In the genomic region with DNA sequence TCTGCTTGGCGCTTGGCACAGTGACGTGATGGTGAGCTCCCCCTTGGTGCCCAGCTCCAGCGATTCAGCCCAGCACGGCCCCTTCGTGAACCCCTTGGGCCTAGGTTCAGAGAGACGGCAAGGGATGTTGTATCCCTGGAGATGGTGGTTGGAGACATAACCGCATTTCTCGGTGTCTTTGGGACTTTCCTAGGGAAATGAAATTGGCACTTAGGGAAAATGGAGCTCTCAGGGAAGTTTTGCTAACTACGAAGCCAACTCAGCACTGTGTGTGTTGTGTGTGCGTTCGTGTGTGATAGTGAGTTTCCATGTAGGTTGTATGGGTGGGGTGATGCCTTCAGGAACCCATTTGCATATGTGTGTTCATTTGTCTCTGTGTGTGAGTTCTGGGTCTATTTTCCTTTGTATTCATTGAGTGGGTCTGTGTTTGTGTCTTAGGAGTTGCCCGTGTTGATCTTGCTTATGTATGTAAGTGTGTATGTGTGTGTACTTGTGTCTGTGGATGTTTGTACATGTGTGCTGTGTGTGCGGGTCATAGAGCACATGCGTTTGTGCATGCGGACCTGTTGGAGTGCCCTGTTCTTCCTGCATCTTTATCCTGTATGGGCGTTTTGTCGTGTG, we compare ENCODE assay signal across 1 cellular context.
TF ChIP-seq lines count a peak whose summit lies in the region.

No MANE protein-coding gene starts in this region.

TF ChIP-seq in HepG2, 621 proteins besides CTCF, POLR2A, EP300 and RAD21 (continued from another document):
- TF ChIP-seq, protein P1, sequence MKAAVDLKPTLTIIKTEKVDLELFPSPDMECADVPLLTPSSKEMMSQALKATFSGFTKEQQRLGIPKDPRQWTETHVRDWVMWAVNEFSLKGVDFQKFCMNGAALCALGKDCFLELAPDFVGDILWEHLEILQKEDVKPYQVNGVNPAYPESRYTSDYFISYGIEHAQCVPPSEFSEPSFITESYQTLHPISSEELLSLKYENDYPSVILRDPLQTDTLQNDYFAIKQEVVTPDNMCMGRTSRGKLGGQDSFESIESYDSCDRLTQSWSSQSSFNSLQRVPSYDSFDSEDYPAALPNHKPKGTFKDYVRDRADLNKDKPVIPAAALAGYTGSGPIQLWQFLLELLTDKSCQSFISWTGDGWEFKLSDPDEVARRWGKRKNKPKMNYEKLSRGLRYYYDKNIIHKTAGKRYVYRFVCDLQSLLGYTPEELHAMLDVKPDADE (CRISPR knock-in tag; IDR thresholded peaks at IDR 0.05) = 0 out of 2 replicates have a peak, but pooled peaks have one; percentile 55
- TF ChIP-seq, protein P2, sequence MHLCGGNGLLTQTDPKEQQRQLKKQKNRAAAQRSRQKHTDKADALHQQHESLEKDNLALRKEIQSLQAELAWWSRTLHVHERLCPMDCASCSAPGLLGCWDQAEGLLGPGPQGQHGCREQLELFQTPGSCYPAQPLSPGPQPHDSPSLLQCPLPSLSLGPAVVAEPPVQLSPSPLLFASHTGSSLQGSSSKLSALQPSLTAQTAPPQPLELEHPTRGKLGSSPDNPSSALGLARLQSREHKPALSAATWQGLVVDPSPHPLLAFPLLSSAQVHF (CRISPR knock-in tag; IDR thresholded peaks at IDR 0.05) = 0 out of 2 replicates have a peak, but pooled peaks have one; percentile 53
- TF ChIP-seq ZNF746 (CRISPR knock-in tag; IDR thresholded peaks at IDR 0.05) (0 out of 2 replicates have a peak, but pooled peaks have one; percentile 25), ZFX (CRISPR knock-in tag; IDR thresholded peaks at IDR 0.05; ENCODE audit: low read depth) (no peak), TBX2 (CRISPR knock-in tag; IDR thresholded peaks at IDR 0.05; ENCODE audit: borderline replicate concordance) (0 out of 2 replicates have a peak, but pooled peaks have one; percentile 3), ZNF780A (CRISPR knock-in tag; IDR thresholded peaks at IDR 0.05) (no peak), TBP (CRISPR knock-in tag; IDR thresholded peaks at IDR 0.05) (0 out of 2 replicates have a peak, but pooled peaks have one; percentile 80), HIVEP1 (CRISPR knock-in tag; IDR thresholded peaks at IDR 0.05) (peak; percentile 62), MIER3 (CRISPR knock-in tag; IDR thresholded peaks at IDR 0.05; ENCODE audit: borderline replicate concordance) (no peak), TEAD3 (CRISPR knock-in tag; optimal IDR thresholded peaks at IDR 0.05; ENCODE audit: borderline replicate concordance) (no peak), ZNF431 (CRISPR knock-in tag; IDR thresholded peaks at IDR 0.05; ENCODE audit: borderline replicate concordance, low read depth) (no peak), ZFP82 (CRISPR knock-in tag; IDR thresholded peaks at IDR 0.05; ENCODE audit: borderline replicate concordance) (no peak)
- TF ChIP-seq, protein P3, sequence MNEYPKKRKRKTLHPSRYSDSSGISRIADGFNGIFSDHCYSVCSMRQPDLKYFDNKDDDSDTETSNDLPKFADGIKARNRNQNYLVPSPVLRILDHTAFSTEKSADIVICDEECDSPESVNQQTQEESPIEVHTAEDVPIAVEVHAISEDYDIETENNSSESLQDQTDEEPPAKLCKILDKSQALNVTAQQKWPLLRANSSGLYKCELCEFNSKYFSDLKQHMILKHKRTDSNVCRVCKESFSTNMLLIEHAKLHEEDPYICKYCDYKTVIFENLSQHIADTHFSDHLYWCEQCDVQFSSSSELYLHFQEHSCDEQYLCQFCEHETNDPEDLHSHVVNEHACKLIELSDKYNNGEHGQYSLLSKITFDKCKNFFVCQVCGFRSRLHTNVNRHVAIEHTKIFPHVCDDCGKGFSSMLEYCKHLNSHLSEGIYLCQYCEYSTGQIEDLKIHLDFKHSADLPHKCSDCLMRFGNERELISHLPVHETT (CRISPR knock-in tag; conservative IDR thresholded peaks at IDR 0.05) = no peak
- TF ChIP-seq, protein P4, sequence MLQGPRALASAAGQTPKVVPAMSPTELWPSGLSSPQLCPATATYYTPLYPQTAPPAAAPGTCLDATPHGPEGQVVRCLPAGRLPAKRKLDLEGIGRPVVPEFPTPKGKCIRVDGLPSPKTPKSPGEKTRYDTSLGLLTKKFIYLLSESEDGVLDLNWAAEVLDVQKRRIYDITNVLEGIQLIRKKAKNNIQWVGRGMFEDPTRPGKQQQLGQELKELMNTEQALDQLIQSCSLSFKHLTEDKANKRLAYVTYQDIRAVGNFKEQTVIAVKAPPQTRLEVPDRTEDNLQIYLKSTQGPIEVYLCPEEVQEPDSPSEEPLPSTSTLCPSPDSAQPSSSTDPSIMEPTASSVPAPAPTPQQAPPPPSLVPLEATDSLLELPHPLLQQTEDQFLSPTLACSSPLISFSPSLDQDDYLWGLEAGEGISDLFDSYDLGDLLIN (CRISPR knock-in tag; IDR thresholded peaks at IDR 0.05; ENCODE audit: borderline replicate concordance) = peak; percentile 64; the same call in 1 of the 2 replicates
- TF ChIP-seq, protein P5, sequence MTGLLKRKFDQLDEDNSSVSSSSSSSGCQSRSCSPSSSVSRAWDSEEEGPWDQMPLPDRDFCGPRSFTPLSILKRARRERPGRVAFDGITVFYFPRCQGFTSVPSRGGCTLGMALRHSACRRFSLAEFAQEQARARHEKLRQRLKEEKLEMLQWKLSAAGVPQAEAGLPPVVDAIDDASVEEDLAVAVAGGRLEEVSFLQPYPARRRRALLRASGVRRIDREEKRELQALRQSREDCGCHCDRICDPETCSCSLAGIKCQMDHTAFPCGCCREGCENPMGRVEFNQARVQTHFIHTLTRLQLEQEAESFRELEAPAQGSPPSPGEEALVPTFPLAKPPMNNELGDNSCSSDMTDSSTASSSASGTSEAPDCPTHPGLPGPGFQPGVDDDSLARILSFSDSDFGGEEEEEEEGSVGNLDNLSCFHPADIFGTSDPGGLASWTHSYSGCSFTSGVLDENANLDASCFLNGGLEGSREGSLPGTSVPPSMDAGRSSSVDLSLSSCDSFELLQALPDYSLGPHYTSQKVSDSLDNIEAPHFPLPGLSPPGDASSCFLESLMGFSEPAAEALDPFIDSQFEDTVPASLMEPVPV (CRISPR knock-in tag; IDR thresholded peaks at IDR 0.05) = no peak
- TF ChIP-seq, protein P6, sequence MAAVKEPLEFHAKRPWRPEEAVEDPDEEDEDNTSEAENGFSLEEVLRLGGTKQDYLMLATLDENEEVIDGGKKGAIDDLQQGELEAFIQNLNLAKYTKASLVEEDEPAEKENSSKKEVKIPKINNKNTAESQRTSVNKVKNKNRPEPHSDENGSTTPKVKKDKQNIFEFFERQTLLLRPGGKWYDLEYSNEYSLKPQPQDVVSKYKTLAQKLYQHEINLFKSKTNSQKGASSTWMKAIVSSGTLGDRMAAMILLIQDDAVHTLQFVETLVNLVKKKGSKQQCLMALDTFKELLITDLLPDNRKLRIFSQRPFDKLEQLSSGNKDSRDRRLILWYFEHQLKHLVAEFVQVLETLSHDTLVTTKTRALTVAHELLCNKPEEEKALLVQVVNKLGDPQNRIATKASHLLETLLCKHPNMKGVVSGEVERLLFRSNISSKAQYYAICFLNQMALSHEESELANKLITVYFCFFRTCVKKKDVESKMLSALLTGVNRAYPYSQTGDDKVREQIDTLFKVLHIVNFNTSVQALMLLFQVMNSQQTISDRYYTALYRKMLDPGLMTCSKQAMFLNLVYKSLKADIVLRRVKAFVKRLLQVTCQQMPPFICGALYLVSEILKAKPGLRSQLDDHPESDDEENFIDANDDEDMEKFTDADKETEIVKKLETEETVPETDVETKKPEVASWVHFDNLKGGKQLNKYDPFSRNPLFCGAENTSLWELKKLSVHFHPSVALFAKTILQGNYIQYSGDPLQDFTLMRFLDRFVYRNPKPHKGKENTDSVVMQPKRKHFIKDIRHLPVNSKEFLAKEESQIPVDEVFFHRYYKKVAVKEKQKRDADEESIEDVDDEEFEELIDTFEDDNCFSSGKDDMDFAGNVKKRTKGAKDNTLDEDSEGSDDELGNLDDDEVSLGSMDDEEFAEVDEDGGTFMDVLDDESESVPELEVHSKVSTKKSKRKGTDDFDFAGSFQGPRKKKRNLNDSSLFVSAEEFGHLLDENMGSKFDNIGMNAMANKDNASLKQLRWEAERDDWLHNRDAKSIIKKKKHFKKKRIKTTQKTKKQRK (IDR thresholded peaks at IDR 0.05; ENCODE audit: low read length) = no peak
- TF ChIP-seq, protein P7, sequence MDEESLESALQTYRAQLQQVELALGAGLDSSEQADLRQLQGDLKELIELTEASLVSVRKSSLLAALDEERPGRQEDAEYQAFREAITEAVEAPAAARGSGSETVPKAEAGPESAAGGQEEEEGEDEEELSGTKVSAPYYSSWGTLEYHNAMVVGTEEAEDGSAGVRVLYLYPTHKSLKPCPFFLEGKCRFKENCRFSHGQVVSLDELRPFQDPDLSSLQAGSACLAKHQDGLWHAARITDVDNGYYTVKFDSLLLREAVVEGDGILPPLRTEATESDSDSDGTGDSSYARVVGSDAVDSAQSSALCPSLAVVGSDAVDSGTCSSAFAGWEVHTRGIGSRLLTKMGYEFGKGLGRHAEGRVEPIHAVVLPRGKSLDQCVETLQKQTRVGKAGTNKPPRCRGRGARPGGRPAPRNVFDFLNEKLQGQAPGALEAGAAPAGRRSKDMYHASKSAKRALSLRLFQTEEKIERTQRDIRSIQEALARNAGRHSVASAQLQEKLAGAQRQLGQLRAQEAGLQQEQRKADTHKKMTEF (CRISPR knock-in tag; IDR thresholded peaks at IDR 0.05) = no peak
